In genomic region chr7:143846692-143847091, GRCh38 we compare ENCODE assay signal across 15 cellular contexts.
"Had no signal": no experiment of that assay in that cellular context is flagged by ENCODE, and none has a peak within 500 bp of the region (broad histone marks: within the 10 kb centered on the region; RNA-seq: fewer than 3 reads in every experiment).

No MANE protein-coding gene starts in this region.

- DNase-seq: activated CD4-positive, alpha-beta memory T cell treated with anti-CD3 and anti-CD28 coated beads for 36 hours; activated CD4-positive, alpha-beta T cell treated with anti-CD3 and anti-CD28 coated beads for 1 hour; activated gamma-delta T cell; activated naive CD8-positive, alpha-beta T cell treated with anti-CD3 and anti-CD28 coated beads for 36 hours; activated T-cell treated with anti-CD3 and anti-CD28 coated beads, Interleukin-2, amount 50 U/mL, for 4 hours; amygdala; body of pancreas; central memory CD4-positive, alpha-beta T cell; colonic mucosa; left colon; lower lobe of right lung; spleen; stimulated activated naive CD8-positive, alpha-beta T cell treated with anti-CD3 and anti-CD28 coated beads, Interleukin-15, amount 100 ng/mL, for 72 hours had no signal

- ATAC-seq: activated T-cell treated with anti-CD3 and anti-CD28 coated beads, Interleukin-2, amount 50 U/mL, for 4 hours; body of pancreas; esophagus mucosa; left colon; lower lobe of right lung; sciatic nerve; stimulated activated naive CD8-positive, alpha-beta T cell treated with anti-CD3 and anti-CD28 coated beads, Interleukin-15, amount 100 ng/mL, for 72 hours had no signal
